1 cellular context compared by ENCODE assay signal in the genomic region with DNA sequence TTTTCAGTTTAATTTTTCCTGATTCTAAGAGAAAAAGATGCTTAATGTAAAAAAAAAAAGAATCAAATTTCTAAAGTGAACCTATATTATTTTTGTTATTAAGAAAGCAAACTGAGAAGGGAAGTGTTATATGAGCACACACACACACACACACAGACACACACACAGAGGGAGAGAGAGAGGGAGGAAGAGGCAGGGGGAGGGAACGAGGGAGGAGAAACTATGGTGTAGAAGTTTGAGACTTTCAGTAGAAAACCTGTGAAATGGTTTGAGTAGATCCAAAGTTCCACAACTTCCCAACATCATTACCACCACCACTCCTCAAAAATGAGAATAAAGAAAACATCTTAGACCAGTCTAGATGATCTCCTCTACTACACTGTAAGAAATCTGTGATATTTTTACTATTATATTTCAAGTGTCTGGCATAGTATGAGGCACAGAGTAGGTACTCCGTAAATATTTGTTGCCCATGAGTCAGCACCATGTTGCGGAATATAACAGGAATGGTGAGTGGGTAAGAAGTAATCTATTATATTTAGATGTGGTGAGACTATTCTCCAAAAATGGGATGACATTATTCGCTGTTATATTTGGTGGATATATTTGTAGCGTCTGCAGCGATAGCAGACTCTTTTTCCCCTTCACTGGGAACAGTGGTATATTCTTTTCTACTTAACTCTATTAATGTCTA.
TF ChIP-seq lines count a peak whose summit lies in the region.

No MANE protein-coding gene starts in this region.

TF ChIP-seq in SK-N-SH treated with all-trans-retinoic acid at 6 μM for 48 hours, 23 proteins besides CTCF, POLR2A, EP300 and RAD21 (continued from another document):
- TF ChIP-seq, protein P1, sequence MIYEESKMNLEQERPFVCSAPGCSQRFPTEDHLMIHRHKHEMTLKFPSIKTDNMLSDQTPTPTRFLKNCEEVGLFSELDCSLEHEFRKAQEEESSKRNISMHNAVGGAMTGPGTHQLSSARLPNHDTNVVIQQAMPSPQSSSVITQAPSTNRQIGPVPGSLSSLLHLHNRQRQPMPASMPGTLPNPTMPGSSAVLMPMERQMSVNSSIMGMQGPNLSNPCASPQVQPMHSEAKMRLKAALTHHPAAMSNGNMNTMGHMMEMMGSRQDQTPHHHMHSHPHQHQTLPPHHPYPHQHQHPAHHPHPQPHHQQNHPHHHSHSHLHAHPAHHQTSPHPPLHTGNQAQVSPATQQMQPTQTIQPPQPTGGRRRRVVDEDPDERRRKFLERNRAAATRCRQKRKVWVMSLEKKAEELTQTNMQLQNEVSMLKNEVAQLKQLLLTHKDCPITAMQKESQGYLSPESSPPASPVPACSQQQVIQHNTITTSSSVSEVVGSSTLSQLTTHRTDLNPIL (CRISPR knock-in tag; IDR thresholded peaks at IDR 0.05; ENCODE audit: low read depth) = no peak
